ENCODE assay signal across 9 cellular contexts in the genomic region with DNA sequence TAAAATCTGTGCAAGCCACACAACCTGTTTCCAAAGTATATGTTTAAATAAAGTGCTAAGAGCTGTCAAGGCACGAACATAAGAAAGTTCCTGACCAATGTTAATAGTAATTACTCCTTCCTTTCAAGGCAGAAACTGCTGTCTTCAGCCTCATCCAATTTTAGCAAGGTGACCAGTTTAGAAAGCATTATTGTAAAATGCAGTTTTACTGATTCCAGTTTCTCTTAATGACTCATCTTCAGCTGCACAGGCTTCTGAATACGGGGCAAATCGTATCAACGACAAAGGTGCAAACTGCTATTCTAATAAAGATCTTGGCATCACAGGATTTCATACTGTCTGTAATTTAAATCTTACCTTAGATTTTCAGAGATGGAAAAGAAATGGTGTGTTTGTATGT.
DNase-seq lines count a peak whose midpoint lies in the region; ATAC-seq and TF ChIP-seq lines count a peak whose summit lies in the region.
"Had no signal": no experiment of that assay in that cellular context is flagged by ENCODE, and none has a peak within 500 bp of the region (broad histone marks: within the 10 kb centered on the region; RNA-seq: fewer than 3 reads in every experiment).

No MANE protein-coding gene starts in this region.

- H3K9me3 ChIP-seq in hepatocyte (ENCODE audit: low read depth) (no peaks in the 10 kb centered on the region), HAP-1 (no peaks in the 10 kb centered on the region)

- no peaks in the 10 kb centered on the region for H3K27me3 ChIP-seq in hepatocyte
- no peaks in the 10 kb centered on the region for H3K27me3 ChIP-seq in HAP-1 (ENCODE audit: low read depth)

- H2AFZ ChIP-seq in hepatocyte: no peak overlapping the region

- peaks cover 24% of the 10 kb centered on the region for H4K20me1 ChIP-seq in hepatocyte (ENCODE audit: insufficient read depth, poor library complexity, severe bottlenecking)

- in situ Hi-C loops in HAP-1 (cut with MboI; ENCODE audit: low sequenced_read_pairs): no loop called here

- H3K27ac ChIP-seq in hepatocyte: no peak overlapping the region

- 84% methylated on average over 4 of the region's 4 CpGs for WGBS in hepatocyte (ENCODE audit: low lambda C conversion rate, missing lambda C conversion rate)

- peak; percentile 39 for DNase-seq in fibroblast of mammary gland (ENCODE audit: low read depth)
- no peak for DNase-seq in hepatocyte (ENCODE audit: low spot score)
- no peak for DNase-seq in HAP-1 (ENCODE audit: low spot score in 2 of 2)
- DNase-seq in NAMALWA (ENCODE audit: low spot score): no peak
- DNase-seq in SHP77 (lab: John Stamatoyannopoulos, UW): no peak

- ATAC-seq in GM18867 (IDR thresholded peaks at IDR 0.05; ENCODE audit: unreplicated experiment) (peak; percentile 95), GM21528 (IDR thresholded peaks at IDR 0.05; ENCODE audit: low FRiP score, unreplicated experiment) (peak; percentile 86), HG03159 (IDR thresholded peaks at IDR 0.05; ENCODE audit: unreplicated experiment) (peak; percentile 95)
- ATAC-seq: WTC11 had no signal

- H3K4me1 ChIP-seq in hepatocyte (ENCODE audit: insufficient read depth): no peaks in the 10 kb centered on the region
- H3K4me1 ChIP-seq in HAP-1: no peaks in the 10 kb centered on the region

- H3K36me3 ChIP-seq in hepatocyte (replicated peaks; ENCODE audit: insufficient read depth, low read depth): no peaks in the 10 kb centered on the region
- no peaks in the 10 kb centered on the region for H3K36me3 ChIP-seq in HAP-1 (replicated peaks)

- H3K4me2 ChIP-seq in hepatocyte: no peak overlapping the region

- no peaks in the 10 kb centered on the region for H3K9me2 ChIP-seq in hepatocyte (replicated peaks; ENCODE audit: insufficient read depth)

- H3K4me3 ChIP-seq in fibroblast of mammary gland (ENCODE audit: control insufficient read depth, low read depth, low read length): peak overlapping the region; percentile 24
- no peak overlapping the region for H3K4me3 ChIP-seq in hepatocyte
- H3K4me3 ChIP-seq in HAP-1: no peak overlapping the region

- TF ChIP-seq CTCF in fibroblast of mammary gland (conservative IDR thresholded peaks at IDR 0.05; ENCODE audit: control insufficient read depth, insufficient read depth, low read depth, low read length) (no peak), hepatocyte (IDR thresholded peaks at IDR 0.05; ENCODE audit: poor library complexity) (no peak)

- peaks cover 90% of the 10 kb centered on the region for H3K79me2 ChIP-seq in hepatocyte
